Comparison of ENCODE assay signal across 28 cellular contexts in the genomic region with DNA sequence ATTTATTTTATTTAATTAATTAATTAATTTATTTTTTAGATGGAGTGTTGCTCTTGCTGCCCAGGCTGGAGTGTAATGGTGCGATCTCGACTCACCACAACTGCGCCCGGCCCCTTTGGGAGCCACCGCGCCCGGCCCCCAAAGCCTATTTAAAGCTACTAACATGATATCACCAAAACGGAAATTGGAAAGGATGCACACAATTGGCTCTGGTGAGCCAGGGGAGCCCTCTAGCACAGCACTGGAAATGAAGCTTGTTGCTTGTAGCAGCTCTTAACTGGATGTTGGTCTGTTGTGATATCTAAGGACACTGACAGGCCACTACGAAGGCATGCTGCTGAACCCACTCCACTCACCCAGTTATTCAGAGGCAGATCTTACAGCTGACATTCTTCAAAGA.
"Had no signal": no experiment of that assay in that cellular context is flagged by ENCODE, and none has a peak within 500 bp of the region (broad histone marks: within the 10 kb centered on the region; RNA-seq: fewer than 3 reads in every experiment).

No MANE protein-coding gene starts in this region.

- H3K9me3 ChIP-seq: adrenal gland, colonic mucosa, right atrium auricular region, suprapubic skin, tibial artery had no signal

- H3K4me1 ChIP-seq: right atrium auricular region had no signal

- H3K9ac ChIP-seq: parathyroid adenoma had no signal

- H3K27ac ChIP-seq: adrenal gland, cardiac muscle cell, colonic mucosa, parathyroid adenoma, right atrium auricular region, suprapubic skin, tibial artery had no signal

- H3K27me3 ChIP-seq: adrenal gland, cardiac muscle cell, colonic mucosa, right atrium auricular region, suprapubic skin, tibial artery had no signal

- H3K36me3 ChIP-seq: adrenal gland, cardiac muscle cell, colonic mucosa, right atrium auricular region, suprapubic skin, tibial artery had no signal

- DNase-seq: activated CD4-positive, alpha-beta T cell treated with anti-CD3 and anti-CD28 coated beads for 48 hours; activated CD4-positive, alpha-beta T cell treated with anti-CD3 and anti-CD28 coated beads, Interleukin-2, amount 50 U/mL, for 48 hours; activated CD4-positive, CD25-positive, alpha-beta regulatory T cell; activated CD8-positive, alpha-beta memory T cell treated with anti-CD3 and anti-CD28 coated beads for 24 hours; activated effector memory CD4-positive, alpha-beta T cell treated with anti-CD3 and anti-CD28 coated beads, Interleukin-2, amount 50 U/mL, for 16 hours; activated naive CD4-positive, alpha-beta T cell treated with anti-CD3 and anti-CD28 coated beads for 36 hours; activated naive CD8-positive, alpha-beta T cell treated with anti-CD3 and anti-CD28 coated beads for 36 hours; adrenal gland; aorta; cerebellar nuclear complex; colonic mucosa; effector memory CD8-positive, alpha-beta T cell; foreskin fibroblast; head of caudate nucleus; hippocampal formation; kidney; left colon; naive thymus-derived CD8-positive, alpha-beta T cell; nucleus accumbens; stimulated activated CD4-positive, alpha-beta T cell treated with anti-CD3 and anti-CD28 coated beads, Interleukin-15, amount 100 ng/mL, for 24 hours; stimulated activated CD4-positive, alpha-beta T cell treated with anti-CD3 and anti-CD28 coated beads, Interleukin-2, amount 100 ng/mL, for 24 hours; stimulated activated naive B cell treated with anti-CD40 and anti-IgM and Interleukin-4, amounts not matched to agents 10 μg/mL and 1 μg/mL and 100 μg/mL, for 72 hours; tibial artery had no signal

- H3K4me3 ChIP-seq: adrenal gland, cardiac muscle cell, colonic mucosa, right atrium auricular region, suprapubic skin, tibial artery had no signal

- ATAC-seq: effector memory CD8-positive, alpha-beta T cell; esophagus mucosa; left colon; naive thymus-derived CD8-positive, alpha-beta T cell; stimulated activated naive B cell treated with anti-CD40 and anti-IgM and Interleukin-4, amounts not matched to agents 10 μg/mL and 1 μg/mL and 100 μg/mL, for 72 hours had no signal
